In genomic region chr5:172183881-172184280, GRCh38 we compare ENCODE assay signal across 14 cellular contexts. TPM values are rescaled to one million over a fixed set of nuclear protein-coding genes. Genes with fewer than 3 reads are reported as not detected.
DNase-seq lines count a peak whose midpoint lies in the region; ATAC-seq and TF ChIP-seq lines count a peak whose summit lies in the region.
"Had no signal": no experiment of that assay in that cellular context is flagged by ENCODE, and none has a peak within 500 bp of the region (broad histone marks: within the 10 kb centered on the region; RNA-seq: fewer than 3 reads in every experiment).

No MANE protein-coding gene starts in this region.

- TF ChIP-seq POLR2A in Peyer's patch (IDR thresholded peaks at IDR 0.05): no peak

- no peaks in the 10 kb centered on the region for H3K27me3 Mint-ChIP-seq in activated T-cell treated with anti-CD3 and anti-CD28 coated beads, Interleukin-2, amount 50 U/mL, for 4 hours (ENCODE audit: low read depth)

- ATAC-seq in activated T-cell treated with anti-CD3 and anti-CD28 coated beads, Interleukin-2, amount 50 U/mL, for 4 hours: no peak

- no peak for TF ChIP-seq CTCF in Peyer's patch (IDR thresholded peaks at IDR 0.05)

- H3K9ac ChIP-seq in iPS-15b (ENCODE audit: low read depth, low read length): peak overlapping the region; percentile 37
- peak overlapping the region in 2 of 5 donors; percentile 10 to 30 for H3K9ac ChIP-seq in subcutaneous abdominal adipose tissue (ENCODE audit: low read length in 5 of 5)

- H3K36me3 ChIP-seq in Peyer's patch: no peaks in the 10 kb centered on the region
- H3K36me3 ChIP-seq in iPS-15b (ENCODE audit: control insufficient read depth, insufficient read depth, low read length): peaks cover 3% of the 10 kb centered on the region
- peaks cover 0 to 3% (median 0%) of the 10 kb centered on the region in 5 donors for H3K36me3 ChIP-seq in subcutaneous abdominal adipose tissue (ENCODE audit: control insufficient read depth in 5 of 5, insufficient read depth in 5 of 5, low read length in 5 of 5)
- H3K36me3 ChIP-seq: sigmoid colon had no signal

- no peak for DNase-seq in activated T-cell treated with anti-CD3 and anti-CD28 coated beads, Interleukin-2, amount 50 U/mL, for 4 hours
- DNase-seq in activated T-cell treated with anti-CD3 and anti-CD28 coated beads, Interleukin-2, amount 50 U/mL, for 48 hours: no peak
- DNase-seq in Peyer's patch: peak in 1 of 3 donors; percentile 5
- no peak for DNase-seq in NCI-H226
- no peak for DNase-seq in LoVo (ENCODE audit: low spot score)
- DNase-seq in NK-92 (lab: John Stamatoyannopoulos, UW; ENCODE audit: unreplicated experiment): no peak
- DNase-seq: activated CD8-positive, alpha-beta memory T cell treated with anti-CD3 and anti-CD28 coated beads, Interleukin-2, amount 50 U/mL, for 4 hours; KBM-7; NCI-H1694 had no signal

- H3K36me3 Mint-ChIP-seq in activated T-cell treated with anti-CD3 and anti-CD28 coated beads, Interleukin-2, amount 50 U/mL, for 4 hours (ENCODE audit: insufficient read depth): peaks cover 5% of the 10 kb centered on the region

- H3K4me3 Mint-ChIP-seq in activated T-cell treated with anti-CD3 and anti-CD28 coated beads, Interleukin-2, amount 50 U/mL, for 4 hours: peak overlapping the region; percentile 99

- H3K27ac ChIP-seq in Peyer's patch (peak overlapping the region in 3 of 4 donors; percentile 41 to 99 (median 85)), subcutaneous abdominal adipose tissue (ENCODE audit: low read depth, low read length) (peak overlapping the region; percentile 18)

- H3K27me3 ChIP-seq in Peyer's patch (no peaks in the 10 kb centered on the region), iPS-15b (ENCODE audit: control insufficient read depth, insufficient read depth, low read length) (no peaks in the 10 kb centered on the region), subcutaneous abdominal adipose tissue (ENCODE audit: control insufficient read depth in 5 of 5, insufficient read depth in 4 of 5, low read length in 5 of 5) (no peaks in the 10 kb centered on the region)
- H3K27me3 ChIP-seq: sigmoid colon had no signal

- H3K9me3 Mint-ChIP-seq in activated T-cell treated with anti-CD3 and anti-CD28 coated beads, Interleukin-2, amount 50 U/mL, for 4 hours: no peaks in the 10 kb centered on the region

- H3K4me3 ChIP-seq in Peyer's patch: no peak overlapping the region
- no peak overlapping the region for H3K4me3 ChIP-seq in iPS-15b (ENCODE audit: low read depth, low read length)
- no peak overlapping the region for H3K4me3 ChIP-seq in subcutaneous abdominal adipose tissue (ENCODE audit: low read depth in 1 of 5, low read length in 5 of 5)
- H3K4me3 ChIP-seq: sigmoid colon had no signal

- H3K4me1 ChIP-seq in Peyer's patch (peaks cover 0 to 26% (median 2%) of the 10 kb centered on the region in 4 donors), iPS-15b (ENCODE audit: control insufficient read depth, insufficient read depth, low read length) (peaks cover 13% of the 10 kb centered on the region), subcutaneous abdominal adipose tissue (ENCODE audit: control insufficient read depth in 5 of 5, insufficient read depth in 5 of 5, low read length in 5 of 5) (peaks cover 3 to 67% (median 28%) of the 10 kb centered on the region in 5 donors)

- H3K9me3 ChIP-seq in Peyer's patch (no peaks in the 10 kb centered on the region), iPS-15b (ENCODE audit: control insufficient read depth, insufficient read depth, low read length) (no peaks in the 10 kb centered on the region), subcutaneous abdominal adipose tissue (ENCODE audit: control insufficient read depth in 5 of 5, low read length in 5 of 5) (no peaks in the 10 kb centered on the region)
- H3K9me3 ChIP-seq: sigmoid colon had no signal

- H3K4me1 Mint-ChIP-seq in activated T-cell treated with anti-CD3 and anti-CD28 coated beads, Interleukin-2, amount 50 U/mL, for 4 hours (ENCODE audit: low read depth): peaks cover 68% of the 10 kb centered on the region

RNA-seq across cellular contexts. Expression of gene STK10, which starts 4.1 kb away (rescaled TPM):
- 10 to 100 TPM; 62.1 to 79.0 (median 72.6) TPM for total RNA-seq in activated T-cell treated with anti-CD3 and anti-CD28 coated beads, Interleukin-2, amount 50 U/mL, for 4 hours
- total RNA-seq in Peyer's patch: 100 to 1,000 TPM in 1 of 4 donors, 10 to 100 TPM in 3; 26.3 to 202 (median 68.1) TPM

RNA-seq across cellular contexts. Expression of gene EFCAB9, which starts 10.1 kb away (rescaled TPM):
- not detected for total RNA-seq in activated T-cell treated with anti-CD3 and anti-CD28 coated beads, Interleukin-2, amount 50 U/mL, for 4 hours
- not detected for total RNA-seq in Peyer's patch
- total RNA-seq: dermis microvascular lymphatic vessel endothelial cell, liver, sigmoid colon had no signal
